In genomic region chr21:32256873-32257620, GRCh38 we compare ENCODE assay signal across 9 cellular contexts. TPM values are rescaled to one million over a fixed set of nuclear protein-coding genes. Genes with fewer than 3 reads are reported as not detected.
DNase-seq lines count a peak whose midpoint lies in the region; ATAC-seq and TF ChIP-seq lines count a peak whose summit lies in the region.
"Had no signal": no experiment of that assay in that cellular context is flagged by ENCODE, and none has a peak within 500 bp of the region (broad histone marks: within the 10 kb centered on the region; RNA-seq: fewer than 3 reads in every experiment).

No MANE protein-coding gene starts in this region.

- intact Hi-C loops in mammary epithelial cell (cut with micrococcal nuclease) (loop anchor here (5.0 kb wide), 1 partner anchor 345 kb away; no protein-coding TSS in a partner anchor), uterus (cut with DNase I; ENCODE audit: low total_unique reads) (loop anchor here (5.0 kb wide), 1 partner anchor 390 kb away; no protein-coding TSS in a partner anchor)

- no peaks in the 10 kb centered on the region for H3K9me3 ChIP-seq in mammary epithelial cell (replicated peaks; ENCODE audit: insufficient read depth, low read length)
- H3K9me3 ChIP-seq in uterus, result no peaks in the 10 kb centered on the region

- H3K4me3 ChIP-seq in mammary epithelial cell (replicated peaks in 1 of 3; ENCODE audit: insufficient read depth in 1 of 3, low read depth in 2 of 3, low read length in 3 of 3), result no peak overlapping the region
- H3K4me3 ChIP-seq in uterus, result no peak overlapping the region

- in situ Hi-C loops in ACHN (cut with HindIII; ENCODE audit: low pct_ligation_motif_present, low pct_unique_long_range_greater_than_20kb, low sequenced_read_pairs), result no loop called here
- in situ Hi-C loops in mammary epithelial cell (cut with MboI; ENCODE audit: low sequenced_read_pairs in 2 of 2), result loop anchor here (10.0 to 25.0 kb wide), 3 partner anchors 392 to 482 kb away; partner anchors contain the start of gene HUNK (in 1 of the 2)

- H3K36me3 ChIP-seq in mammary epithelial cell (ENCODE audit: insufficient read depth, low read length), result no peaks in the 10 kb centered on the region
- no peaks in the 10 kb centered on the region for H3K36me3 ChIP-seq in uterus

- no peak for TF ChIP-seq POLR2A in uterus (IDR thresholded peaks at IDR 0.05)

- TF ChIP-seq CTCF in mammary epithelial cell (conservative IDR thresholded peaks at IDR 0.05 in 1 of 2, IDR thresholded peaks at IDR 0.05 in 1 of 2; ENCODE audit: extremely low read depth in 1 of 2, insufficient read depth in 1 of 2, low read depth in 1 of 2, low read length in 2 of 2), result no peak
- TF ChIP-seq CTCF in uterus (IDR thresholded peaks at IDR 0.05), result no peak

- BruUV-seq in mammary epithelial cell (replicated peaks; lab: Mats Ljungman, UMichigan), result no TSS peak

- dilution Hi-C loops in mammary epithelial cell (cut with HindIII; ENCODE audit: low sequenced_read_pairs), result no loop called here

- H3K4me1 ChIP-seq in mammary epithelial cell (ENCODE audit: insufficient read depth, low read length) (peaks cover 3% of the 10 kb centered on the region), uterus (peaks cover 0 to 6% of the 10 kb centered on the region in 2 donors)

- ATAC-seq in HG02884 (IDR thresholded peaks at IDR 0.05; ENCODE audit: unreplicated experiment), result no peak

- no peaks in the 10 kb centered on the region for H4K20me1 ChIP-seq in mammary epithelial cell (ENCODE audit: insufficient read depth, low read length)

- no peaks in the 10 kb centered on the region for H3K79me2 ChIP-seq in mammary epithelial cell (ENCODE audit: insufficient read depth, low read length)

- H3K27ac ChIP-seq in mammary epithelial cell (ENCODE audit: insufficient read depth, low read depth, low read length), result no peak overlapping the region
- peak overlapping the region; percentile 51 to 63 for H3K27ac ChIP-seq in uterus

- DNase-seq in ACHN (peak; percentile 80), NCI-H1694 treated with DMSO at 0.1 percent for 48 hours (lab: John Stamatoyannopoulos, UW) (peak; percentile 98), mammary epithelial cell (peak; percentile 80), lung microvascular endothelial cell (ENCODE audit: low read depth in 2 of 2) (peak; percentile 94 to 96), uterus (peak; percentile 83 to 84), DMS114 treated with DMSO at 0.1 percent for 48 hours (lab: John Stamatoyannopoulos, UW; ENCODE audit: unreplicated experiment) (no peak), GM19240 (ENCODE audit: insufficient read length, low spot score) (no peak)
- DNase-seq: DND-41 had no signal

- 7% methylated on average over 9 of the region's 9 CpGs for WGBS in mammary epithelial cell (ENCODE audit: low coverage, missing lambda C conversion rate)

- CTCF ChIA-PET in mammary epithelial cell (lab: Charles Lee; ENCODE audit: low non-redundant PET), result interaction anchor here (0.6 kb wide), 1 partner anchor 312 kb away, joined by 3 read pairs; no protein-coding TSS in a partner anchor

- H3K27me3 ChIP-seq in mammary epithelial cell (ENCODE audit: insufficient read depth, low read length) (no peaks in the 10 kb centered on the region), uterus (no peaks in the 10 kb centered on the region)

- H2AFZ ChIP-seq in mammary epithelial cell (ENCODE audit: low read depth, low read length), result no peak overlapping the region

- H3K4me2 ChIP-seq in mammary epithelial cell (ENCODE audit: insufficient read depth, low read depth, low read length), result no peak overlapping the region

- H3K9ac ChIP-seq in mammary epithelial cell (ENCODE audit: insufficient read depth, low read length), result peak overlapping the region; percentile 7

RNA-seq across cellular contexts. Expression of gene MIS18A, which starts 21.8 kb away (rescaled TPM):
- total RNA-seq in mammary epithelial cell (10 to 100 TPM in 1 of 2 donors, 1 to 10 TPM in 1; 4.3 to 14.8 TPM), lung microvascular endothelial cell (3.0 and 7.0 TPM in 2 replicates), uterus (10 to 100 TPM in 2 of 4 donors, 1 to 10 TPM in 2; 2.4 to 25.6 (median 12.2) TPM)
- polyA plus RNA-seq in mammary epithelial cell, result 14.3 TPM
- 0.93 TPM for polyA minus RNA-seq in mammary epithelial cell

RNA-seq across cellular contexts. Expression of gene MRAP, which starts 41.6 kb away (rescaled TPM):
- not detected for total RNA-seq in mammary epithelial cell
- polyA plus RNA-seq in mammary epithelial cell, result not detected
- not detected for polyA minus RNA-seq in mammary epithelial cell
- total RNA-seq in lung microvascular endothelial cell, result not detected in 2 replicates
- not detected for total RNA-seq in uterus

Comparison
In these comparisons a context has a peak if more than half of its experiments do, and no peak if none do; other contexts are left out.
1. DNase-seq: peak in ACHN (single experiment), NCI-H1694 treated with DMSO at 0.1 percent for 48 hours (single experiment), mammary epithelial cell (single experiment), lung microvascular endothelial cell (2 of 2) and uterus (2 of 2); none in DMS114 treated with DMSO at 0.1 percent for 48 hours (single experiment) and GM19240 (single experiment).